Comparison of ENCODE assay signal across 23 cellular contexts in genomic region chr5:100708625-100709171, GRCh38.
A peak's percentile ranks its signal among the peaks of the same experiment; 100 is the strongest.
DNase-seq lines count a peak whose midpoint lies in the region; ATAC-seq and TF ChIP-seq lines count a peak whose summit lies in the region.
"Had no signal": no experiment of that assay in that cellular context is flagged by ENCODE, and none has a peak within 500 bp of the region (broad histone marks: within the 10 kb centered on the region; RNA-seq: fewer than 3 reads in every experiment).

No MANE protein-coding gene starts in this region.

- H2AFZ ChIP-seq in trophoblast cell (ENCODE audit: insufficient read depth, low read length, poor library complexity) = no peak overlapping the region
- H2AFZ ChIP-seq: hepatocyte had no signal

- no peak overlapping the region for H4K8ac ChIP-seq in trophoblast cell (ENCODE audit: low read depth, low read length)

- POLR2A ChIA-PET in HEK293 (lab: Yijun Ruan, JAX) = no interaction called here

- H3K9me3 ChIP-seq in HEK293 (ENCODE audit: control insufficient read depth, insufficient read depth, low read depth, low read length) (no peaks in the 10 kb centered on the region), trophoblast cell (ENCODE audit: insufficient read depth, low read depth, low read length) (peaks cover 2% of the 10 kb centered on the region)
- H3K9me3 ChIP-seq: adrenal gland, colonic mucosa, esophagus squamous epithelium, tibial artery had no signal

- no peak overlapping the region for H3K14ac ChIP-seq in trophoblast cell (ENCODE audit: low read length)

- H3K4me1 ChIP-seq in HEK293 (ENCODE audit: control insufficient read depth, insufficient read depth, low read length) = no peaks in the 10 kb centered on the region
- H3K4me1 ChIP-seq in trophoblast cell (ENCODE audit: control insufficient read depth in 1 of 2, insufficient read depth in 2 of 2, low read length in 2 of 2) = peaks cover 0 to 6% of the 10 kb centered on the region in 2 experiments
- H3K4me1 ChIP-seq: adrenal gland, colonic mucosa, esophagus squamous epithelium, tibial artery had no signal

- no peaks in the 10 kb centered on the region for H3K27me3 ChIP-seq in trophoblast cell (ENCODE audit: insufficient read depth, low read length)
- H3K27me3 ChIP-seq: adrenal gland, colonic mucosa, esophagus squamous epithelium, hepatocyte, tibial artery had no signal

- H3K4me3 ChIP-seq in HEK293 (ENCODE audit: low read depth, low read length) (no peak overlapping the region), trophoblast cell (ENCODE audit: low read depth, low read length) (no peak overlapping the region)
- H3K4me3 ChIP-seq: adrenal gland, colonic mucosa, esophagus squamous epithelium, hepatocyte, tibial artery had no signal

- H2BK120ac ChIP-seq in trophoblast cell (ENCODE audit: insufficient read depth, low read length, poor library complexity) = no peak overlapping the region

- H2AK5ac ChIP-seq in trophoblast cell (ENCODE audit: low read length) = no peak overlapping the region

- no peak overlapping the region for H3K23ac ChIP-seq in trophoblast cell (ENCODE audit: low read length)

- H3K27ac ChIP-seq in HEK293 (ENCODE audit: extremely low read depth, low read depth, low read length) (no peak overlapping the region), trophoblast cell (ENCODE audit: low read depth, low read length) (no peak overlapping the region)
- H3K27ac ChIP-seq: adrenal gland, colonic mucosa, esophagus squamous epithelium, hepatocyte, tibial artery, VCaP had no signal

- DNase-seq in NCI-H1436 (lab: John Stamatoyannopoulos, UW) (peak; percentile 3), NCI-H1436 treated with DMSO at 0.1 percent for 48 hours (lab: John Stamatoyannopoulos, UW) (no peak), OCI-M1 (lab: John Stamatoyannopoulos, UW) (peak; percentile 16), trophoblast cell (no peak), DMS114 treated with DMSO at 0.1 percent for 48 hours (lab: John Stamatoyannopoulos, UW; ENCODE audit: unreplicated experiment) (no peak)
- no peak for DNase-seq in NK-92 treated with Interleukin-12 subunit alpha and Interleukin-12 subunit beta, amount 100 ng/mL, for 24 hours (lab: John Stamatoyannopoulos, UW)
- DNase-seq: 8988T; activated CD4-positive, alpha-beta T cell treated with anti-CD3 and anti-CD28 coated beads for 48 hours; activated T-cell treated with anti-CD3 and anti-CD28 coated beads, Interleukin-2, amount 50 U/mL, for 4 hours; adrenal gland; CD8-positive, alpha-beta T cell; colonic mucosa; esophagus squamous epithelium; immature natural killer cell; NCI-H2227 treated with DMSO at 0.1 percent for 48 hours; stimulated activated CD4-positive, alpha-beta T cell treated with anti-CD3 and anti-CD28 coated beads, Interleukin-4, amount 100 ng/mL, for 1 hour; stimulated activated naive CD4-positive, alpha-beta T cell treated with Interleukin-2 at 50 U/mL for 16 hours; tibial artery had no signal

- CTCF ChIA-PET in HEK293 (lab: Yijun Ruan, JAX) = no interaction called here

- H4K12ac ChIP-seq in trophoblast cell (ENCODE audit: low read depth, low read length) = no peak overlapping the region

- H2BK5ac ChIP-seq in trophoblast cell (ENCODE audit: low read depth, low read length, poor library complexity) = no peak overlapping the region

- H3K36me3 ChIP-seq in HEK293 (ENCODE audit: control insufficient read depth in 2 of 2, insufficient read depth in 1 of 2, low read length in 2 of 2) = no peaks in the 10 kb centered on the region
- no peaks in the 10 kb centered on the region for H3K36me3 ChIP-seq in trophoblast cell (ENCODE audit: control insufficient read depth in 1 of 2, insufficient read depth in 2 of 2, low read length in 2 of 2)
- H3K36me3 ChIP-seq: adrenal gland, colonic mucosa, esophagus squamous epithelium, tibial artery had no signal

- no peak overlapping the region for H3K18ac ChIP-seq in trophoblast cell (ENCODE audit: low read length)

- H2BK12ac ChIP-seq in trophoblast cell (ENCODE audit: low read length) = no peak overlapping the region

- no peak for TF ChIP-seq CTCF in HEK293 (tag by site-specific recombination; IDR thresholded peaks at IDR 0.05)

- no peak overlapping the region for H4K91ac ChIP-seq in trophoblast cell (ENCODE audit: low read depth, low read length)

- no peak overlapping the region for H3K4ac ChIP-seq in trophoblast cell (ENCODE audit: low read depth, low read length)

- ATAC-seq in GM19467 (IDR thresholded peaks at IDR 0.05; ENCODE audit: unreplicated experiment) = no peak
- ATAC-seq: activated T-cell treated with anti-CD3 and anti-CD28 coated beads, Interleukin-2, amount 50 U/mL, for 4 hours; CD8-positive, alpha-beta T cell; SK-N-SH treated with all-trans-retinoic acid at 6 μM for 48 hours had no signal

- no peak overlapping the region for H3K4me2 ChIP-seq in trophoblast cell (ENCODE audit: low read length)
- H3K4me2 ChIP-seq: hepatocyte had no signal

- no peaks in the 10 kb centered on the region for H3K79me1 ChIP-seq in trophoblast cell (ENCODE audit: low read length)

- peak overlapping the region; percentile 38 for H3K9ac ChIP-seq in trophoblast cell (ENCODE audit: low read length)

- H3K79me2 ChIP-seq in trophoblast cell (ENCODE audit: control insufficient read depth, insufficient read depth, low read length, poor library complexity) = no peaks in the 10 kb centered on the region
- H3K79me2 ChIP-seq: hepatocyte had no signal

- no CpG with 5 or more reads among the region's 2 CpGs for WGBS in trophoblast cell (ENCODE audit: extremely low coverage, insufficient coverage, insufficient read length)

TF ChIP-seq in HEK293, 187 proteins besides CTCF, POLR2A, EP300 and RAD21:
- TF ChIP-seq ZNF768 (tag by site-specific recombination; IDR thresholded peaks at IDR 0.05) (no peak), ZNF549 (tag by site-specific recombination; IDR thresholded peaks at IDR 0.05) (no peak), ZNF544 (tag by site-specific recombination; IDR thresholded peaks at IDR 0.05) (no peak), KLF1 (tag by site-specific recombination; IDR thresholded peaks at IDR 0.05) (peak; percentile 51)

Comparison
In these comparisons a context has a peak if more than half of its experiments do, and no peak if none do; other contexts are left out.
1. DNase-seq: peak in NCI-H1436 (single experiment) and OCI-M1 (single experiment); none in NCI-H1436 treated with DMSO at 0.1 percent for 48 hours (single experiment), trophoblast cell (0 of 2), NK-92 treated with Interleukin-12 subunit alpha and Interleukin-12 subunit beta, amount 100 ng/mL, for 24 hours (single experiment) and DMS114 treated with DMSO at 0.1 percent for 48 hours (single experiment).